8 cellular contexts compared by ENCODE assay signal in the genomic region with DNA sequence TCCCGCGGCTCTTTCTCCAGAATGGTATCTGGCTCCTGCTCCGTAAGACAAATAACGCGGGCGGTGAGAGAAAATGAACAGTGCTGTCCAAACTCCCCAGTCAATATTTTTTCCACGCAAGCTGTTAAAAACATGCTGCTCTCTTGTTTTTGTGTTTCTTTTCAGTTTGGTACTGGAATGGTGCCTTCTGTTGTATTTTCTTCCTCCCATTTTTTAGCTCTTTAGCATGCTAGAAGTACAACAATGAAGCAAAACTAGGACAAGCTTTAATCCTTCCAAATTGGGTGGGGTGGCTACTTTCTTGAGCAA. TPM values are rescaled to one million over a fixed set of nuclear protein-coding genes. Genes with fewer than 3 reads are reported as not detected.
A peak's percentile ranks its signal among the peaks of the same experiment; 100 is the strongest.
DNase-seq lines count a peak whose midpoint lies in the region; ATAC-seq, FAIRE-seq and TF ChIP-seq lines count a peak whose summit lies in the region.

No MANE protein-coding gene starts in this region.

- TF ChIP-seq POLR2A in GM12891 (IDR thresholded peaks at IDR 0.05; ENCODE audit: low read depth, low read length) (no peak), vagina (IDR thresholded peaks at IDR 0.05) (peak in 1 of 2 donors; percentile 1)

- peak overlapping the region; percentile 93 for H3K27ac ChIP-seq in vagina

- H3K27me3 Mint-ChIP-seq in MCF 10A (ENCODE audit: insufficient read depth, unreplicated experiment) (no peaks in the 10 kb centered on the region), memory B cell (no peaks in the 10 kb centered on the region)

- no peaks in the 10 kb centered on the region for H3K9me3 ChIP-seq in vagina

- no peak for TF ChIP-seq CTCF in MCF 10A (IDR thresholded peaks at IDR 0.05; ENCODE audit: unreplicated experiment)
- no peak for TF ChIP-seq CTCF in vagina (IDR thresholded peaks at IDR 0.05)

- H3K36me3 Mint-ChIP-seq in MCF 10A (ENCODE audit: insufficient read depth, unreplicated experiment) (peaks cover 17% of the 10 kb centered on the region), memory B cell (peaks cover 7% of the 10 kb centered on the region)

- peaks cover 0 to 8% of the 10 kb centered on the region in 2 donors for H3K36me3 ChIP-seq in vagina

- H3K27ac Mint-ChIP-seq in MCF 10A (ENCODE audit: low read depth, unreplicated experiment) (peak overlapping the region; percentile 93), memory B cell (peak overlapping the region; percentile 88)

- intact Hi-C loops in MCF 10A (cut with micrococcal nuclease), result loop anchor here (1.0 to 2.0 kb wide), 2 partner anchors 31 to 164 kb away; a partner anchor contains a TSS
- intact Hi-C loops in vagina (cut with DNase I), result loop anchor here (2.0 to 5.0 kb wide), 2 partner anchors 34 to 164 kb away; a partner anchor contains a TSS

- POLR2A ChIA-PET in MCF 10A (lab: Yijun Ruan, JAX), result interaction anchor here (0.6 to 6.3 kb wide), 38 partner anchors 9 to 1483 kb away, joined by 3 to 97 read pairs (median 5); a partner anchor contains a TSS

- H3K4me3 ChIP-seq in vagina, result peak overlapping the region; percentile 73 to 96

- H3K4me1 ChIP-seq in vagina, result peaks cover 26% of the 10 kb centered on the region

- H3K9me3 Mint-ChIP-seq in MCF 10A (ENCODE audit: unreplicated experiment), result no peaks in the 10 kb centered on the region
- H3K9me3 Mint-ChIP-seq in memory B cell, result no peaks in the 10 kb centered on the region

- peaks cover 25% of the 10 kb centered on the region for H3K4me1 Mint-ChIP-seq in MCF 10A (ENCODE audit: insufficient read depth, unreplicated experiment)
- peaks cover 24% of the 10 kb centered on the region for H3K4me1 Mint-ChIP-seq in memory B cell

- peak overlapping the region; percentile 85 for H3K4me3 Mint-ChIP-seq in MCF 10A (ENCODE audit: unreplicated experiment)
- peak overlapping the region; percentile 100 for H3K4me3 Mint-ChIP-seq in memory B cell

- peak; percentile 13 for FAIRE-seq in GM12891 (lab: Jason Lieb, UNC)

- no peaks in the 10 kb centered on the region for H3K27me3 ChIP-seq in vagina

- ATAC-seq in HG03354 (IDR thresholded peaks at IDR 0.05; ENCODE audit: poor library complexity, severe bottlenecking, unreplicated experiment) (peak; percentile 1), memory B cell (ENCODE audit: low read depth) (no peak)

- no TSS peak for BruUV-seq in MCF 10A (replicated peaks; lab: Mats Ljungman, UMichigan)

- CTCF ChIA-PET in MCF 10A (lab: Yijun Ruan, JAX), result interaction anchor here (0.6 to 3.8 kb wide), 14 partner anchors 11 to 679 kb away, joined by 3 to 29 read pairs (median 3); no protein-coding TSS in a partner anchor

- no peak for DNase-seq in GM12891 (ENCODE audit: insufficient read length, low spot score)
- no peak for DNase-seq in MCF 10A (ENCODE audit: unreplicated experiment)
- DNase-seq in memory B cell (ENCODE audit: low spot score in 2 of 2), result no peak
- DNase-seq in vagina (ENCODE audit: extremely low spot score in 2 of 2), result no peak
- no peak for DNase-seq in NCI-H1436 (lab: John Stamatoyannopoulos, UW)
- no peak for DNase-seq in kidney tubule cell (ENCODE audit: low spot score)
- DNase-seq in NAMALWA (ENCODE audit: low spot score), result no peak

TF ChIP-seq in GM12891, 5 proteins besides CTCF, POLR2A, EP300 and RAD21:
- TF ChIP-seq POLR2AphosphoS5 (IDR thresholded peaks at IDR 0.05; ENCODE audit: low read depth, low read length) (no peak), PAX5 (IDR thresholded peaks at IDR 0.05; ENCODE audit: insufficient read depth, low read length, severe bottlenecking) (no peak), TAF1 (IDR thresholded peaks at IDR 0.05; ENCODE audit: low read depth, low read length) (no peak), SPI1 (IDR thresholded peaks at IDR 0.05; ENCODE audit: low read depth, low read length) (no peak)

RNA-seq across cellular contexts. Expression of a gene that starts 0.6 kb away (rescaled TPM):
- polyA plus RNA-seq in GM12891 (2012; ENCODE audit: low read depth, missing spikeins), result 12.8 TPM
- total RNA-seq in MCF 10A (2022), result 27.3 and 35.7 TPM in 2 replicates
- total RNA-seq in vagina, result 35.6 TPM
